ENCODE assay signal across 14 cellular contexts in genomic region chr16:11139624-11140375, GRCh38.
DNase-seq lines count a peak whose midpoint lies in the region; ATAC-seq, FAIRE-seq and TF ChIP-seq lines count a peak whose summit lies in the region.
"Had no signal": no experiment of that assay in that cellular context is flagged by ENCODE, and none has a peak within 500 bp of the region (broad histone marks: within the 10 kb centered on the region; RNA-seq: fewer than 3 reads in every experiment).

No MANE protein-coding gene starts in this region.

- TF ChIP-seq CTCF in neural progenitor cell (IDR thresholded peaks at IDR 0.05), result no peak

- H3K9me3 ChIP-seq in CD8-positive, alpha-beta memory T cell (ENCODE audit: low read length), result no peaks in the 10 kb centered on the region
- no peaks in the 10 kb centered on the region for H3K9me3 ChIP-seq in neural progenitor cell (ENCODE audit: low read depth)
- H3K9me3 ChIP-seq: heart right ventricle, thyroid gland had no signal

- peaks cover 28% of the 10 kb centered on the region for H3K4me1 ChIP-seq in CD8-positive, alpha-beta memory T cell (ENCODE audit: insufficient read depth, low read length)
- peaks cover 26% of the 10 kb centered on the region for H3K4me1 ChIP-seq in neural progenitor cell

- CTCF ChIA-PET in CD8-positive, alpha-beta memory T cell (lab: Charles Lee), result interaction anchor here (0.8 to 1.1 kb wide), 2 partner anchors 10 to 115 kb away, joined by 3 read pairs; no protein-coding TSS in a partner anchor

- H3K36me3 Mint-ChIP-seq in CD8-positive, alpha-beta memory T cell, result peaks cover 0 to 25% (median 6%) of the 10 kb centered on the region in 3 donors
- peaks cover 6% of the 10 kb centered on the region for H3K36me3 Mint-ChIP-seq in activated naive CD4-positive, alpha-beta T cell treated with anti-CD3 and anti-CD28 coated beads, Interleukin-2, amount 50 U/mL, for 24 hours
- H3K36me3 Mint-ChIP-seq in neural progenitor cell, result no peaks in the 10 kb centered on the region

- TF ChIP-seq POLR2A in erythroblast (IDR thresholded peaks at IDR 0.05; ENCODE audit: low read length), result no peak

- peak overlapping the region; percentile 24 for H3K4me2 ChIP-seq in neural progenitor cell

- H3K27me3 ChIP-seq in CD8-positive, alpha-beta memory T cell (ENCODE audit: insufficient read depth, low read length, poor library complexity, severe bottlenecking), result no peaks in the 10 kb centered on the region
- H3K27me3 ChIP-seq in neural progenitor cell, result no peaks in the 10 kb centered on the region
- H3K27me3 ChIP-seq: heart right ventricle, thyroid gland had no signal

- H3K27ac Mint-ChIP-seq in CD8-positive, alpha-beta memory T cell, result peak overlapping the region in 4 of 8 donors; percentile 21 to 79 (median 56)
- H3K27ac Mint-ChIP-seq in activated naive CD4-positive, alpha-beta T cell treated with anti-CD3 and anti-CD28 coated beads, Interleukin-2, amount 50 U/mL, for 24 hours, result peak overlapping the region; percentile 76
- H3K27ac Mint-ChIP-seq in neural progenitor cell, result no peak overlapping the region
- H3K27ac Mint-ChIP-seq: mesothelial cell of epicardium had no signal

- no peaks in the 10 kb centered on the region for H3K27me3 Mint-ChIP-seq in CD8-positive, alpha-beta memory T cell
- no peaks in the 10 kb centered on the region for H3K27me3 Mint-ChIP-seq in activated naive CD4-positive, alpha-beta T cell treated with anti-CD3 and anti-CD28 coated beads, Interleukin-2, amount 50 U/mL, for 24 hours
- peaks cover 2% of the 10 kb centered on the region for H3K27me3 Mint-ChIP-seq in neural progenitor cell (ENCODE audit: insufficient read depth, low read depth)

- peaks cover 22 to 24% (median 22%) of the 10 kb centered on the region in 3 donors for H3K4me1 Mint-ChIP-seq in CD8-positive, alpha-beta memory T cell
- H3K4me1 Mint-ChIP-seq in activated naive CD4-positive, alpha-beta T cell treated with anti-CD3 and anti-CD28 coated beads, Interleukin-2, amount 50 U/mL, for 24 hours, result peaks cover 43% of the 10 kb centered on the region
- H3K4me1 Mint-ChIP-seq in neural progenitor cell, result peaks cover 49% of the 10 kb centered on the region

- H3K4me3 Mint-ChIP-seq in CD8-positive, alpha-beta memory T cell, result peak overlapping the region in 5 of 7 donors; percentile 19 to 62 (median 37)
- peak overlapping the region; percentile 72 for H3K4me3 Mint-ChIP-seq in activated naive CD4-positive, alpha-beta T cell treated with anti-CD3 and anti-CD28 coated beads, Interleukin-2, amount 50 U/mL, for 24 hours
- no peak overlapping the region for H3K4me3 Mint-ChIP-seq in neural progenitor cell
- H3K4me3 Mint-ChIP-seq: mesothelial cell of epicardium had no signal

- H3K27ac ChIP-seq in CD8-positive, alpha-beta memory T cell (ENCODE audit: low read depth, low read length), result no peak overlapping the region
- H3K27ac ChIP-seq in neural progenitor cell, result no peak overlapping the region
- H3K27ac ChIP-seq: thyroid gland had no signal

- no peaks in the 10 kb centered on the region for H3K79me2 ChIP-seq in neural progenitor cell (ENCODE audit: low read depth)

- H3K9ac ChIP-seq in neural progenitor cell, result no peak overlapping the region

- no peaks in the 10 kb centered on the region for H3K36me3 ChIP-seq in CD8-positive, alpha-beta memory T cell (ENCODE audit: insufficient read depth, low read length)
- no peaks in the 10 kb centered on the region for H3K36me3 ChIP-seq in neural progenitor cell
- H3K36me3 ChIP-seq: thyroid gland had no signal

- no peaks in the 10 kb centered on the region for H3K9me3 Mint-ChIP-seq in CD8-positive, alpha-beta memory T cell
- no peaks in the 10 kb centered on the region for H3K9me3 Mint-ChIP-seq in activated naive CD4-positive, alpha-beta T cell treated with anti-CD3 and anti-CD28 coated beads, Interleukin-2, amount 50 U/mL, for 24 hours
- H3K9me3 Mint-ChIP-seq in neural progenitor cell, result no peaks in the 10 kb centered on the region
- H3K9me3 Mint-ChIP-seq: mesothelial cell of epicardium had no signal

- H4K20me1 ChIP-seq in neural progenitor cell (ENCODE audit: low read depth), result no peaks in the 10 kb centered on the region

- H2AFZ ChIP-seq in neural progenitor cell (replicated peaks), result no peak overlapping the region

- FAIRE-seq in frontal cortex (lab: Jason Lieb, UNC), result no peak
- FAIRE-seq: colon had no signal

- H3F3A ChIP-seq in neural progenitor cell (ENCODE audit: low read depth), result peaks cover 5% of the 10 kb centered on the region

- ATAC-seq in HG03280 (IDR thresholded peaks at IDR 0.05; ENCODE audit: unreplicated experiment), result no peak

- peak in 1 of 5 donors; percentile 53 for DNase-seq in CD8-positive, alpha-beta memory T cell
- DNase-seq in SW480 (ENCODE audit: low spot score), result peak; percentile 47
- peak; percentile 21 for DNase-seq in neural progenitor cell (ENCODE audit: low spot score)
- no peak for DNase-seq in NCI-H146 treated with DMSO at 0.1 percent for 48 hours (lab: John Stamatoyannopoulos, UW; ENCODE audit: unreplicated experiment)
- no peak for DNase-seq in frontal cortex (ENCODE audit: low spot score in 2 of 2)
- DNase-seq in erythroblast (lab: John Stamatoyannopoulos, UW), result no peak
- DNase-seq: heart right ventricle, NCI-H1436, thyroid gland had no signal

- POLR2A ChIA-PET in CD8-positive, alpha-beta memory T cell (lab: Charles Lee), result no interaction called here

- peak overlapping the region; percentile 20 for H3K4me3 ChIP-seq in CD8-positive, alpha-beta memory T cell (ENCODE audit: low read length)
- no peak overlapping the region for H3K4me3 ChIP-seq in neural progenitor cell
- H3K4me3 ChIP-seq: heart right ventricle, skin epidermis, thyroid gland had no signal

Comparison
In these comparisons a context has a peak if more than half of its experiments do, and no peak if none do; other contexts are left out.
1. DNase-seq: peak in SW480 (single experiment) and neural progenitor cell (single experiment); none in NCI-H146 treated with DMSO at 0.1 percent for 48 hours (single experiment), frontal cortex (0 of 2) and erythroblast (0 of 2).